Comparison of ENCODE assay signal across 12 cellular contexts in the genomic region with DNA sequence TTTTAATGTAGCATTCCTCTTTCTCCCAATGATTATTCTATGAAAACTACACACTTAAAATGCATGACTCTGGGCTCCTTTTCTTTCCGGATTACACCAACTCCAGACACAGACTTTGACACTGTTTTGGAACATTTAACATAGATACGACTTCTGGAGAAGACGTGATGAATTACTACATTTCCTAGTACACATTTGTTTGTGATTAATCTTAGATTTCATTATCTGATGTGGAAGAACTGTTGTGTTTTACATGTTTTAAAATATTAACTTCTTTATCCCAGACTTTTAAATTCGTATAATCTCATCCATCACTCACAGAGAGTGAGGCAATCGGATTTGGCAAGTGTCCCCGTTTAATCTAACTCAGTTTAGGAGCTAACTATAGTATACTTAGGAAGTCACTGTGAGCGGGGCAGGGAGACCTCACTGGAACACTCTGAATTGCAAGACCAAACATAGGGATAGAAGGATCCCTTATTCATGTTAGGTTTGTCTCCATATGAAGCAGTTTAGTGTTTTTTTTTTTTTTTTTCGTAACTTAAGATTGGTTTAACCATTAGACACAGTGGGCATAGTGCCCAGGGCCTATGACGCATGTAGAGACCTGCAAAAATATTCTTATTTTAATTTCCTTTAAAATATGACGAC.
DNase-seq lines count a peak whose midpoint lies in the region; ATAC-seq, FAIRE-seq and TF ChIP-seq lines count a peak whose summit lies in the region.
"Had no signal": no experiment of that assay in that cellular context is flagged by ENCODE, and none has a peak within 500 bp of the region (broad histone marks: within the 10 kb centered on the region; RNA-seq: fewer than 3 reads in every experiment).

No MANE protein-coding gene starts in this region.

- no peaks in the 10 kb centered on the region for H3K4me1 ChIP-seq in colonic mucosa
- H3K4me1 ChIP-seq in kidney (ENCODE audit: control insufficient read depth in 1 of 2, insufficient read depth in 1 of 2, low read depth in 1 of 2, low read length in 2 of 2) = peaks cover 0 to 11% of the 10 kb centered on the region in 2 donors
- H3K4me1 ChIP-seq in stomach smooth muscle (ENCODE audit: control insufficient read depth, insufficient read depth, low read length) = peaks cover 7% of the 10 kb centered on the region

- no peaks in the 10 kb centered on the region for H3K9me3 Mint-ChIP-seq in HFFc6

- H3K36me3 Mint-ChIP-seq in HFFc6 (ENCODE audit: low read depth) = no peaks in the 10 kb centered on the region
- H3K36me3 Mint-ChIP-seq: CD8-positive, alpha-beta memory T cell had no signal

- peak overlapping the region; percentile 42 for H3K27ac Mint-ChIP-seq in HFFc6
- H3K27ac Mint-ChIP-seq: CD8-positive, alpha-beta memory T cell had no signal

- H3K9me3 ChIP-seq in colonic mucosa (no peaks in the 10 kb centered on the region), kidney (ENCODE audit: control insufficient read depth in 1 of 2, low read length in 2 of 2) (no peaks in the 10 kb centered on the region), stomach smooth muscle (ENCODE audit: control insufficient read depth in 2 of 2, low read length in 2 of 2) (no peaks in the 10 kb centered on the region)

- H3K27ac ChIP-seq in colonic mucosa = peak overlapping the region; percentile 36
- peak overlapping the region; percentile 28 to 68 for H3K27ac ChIP-seq in kidney (ENCODE audit: low read depth in 2 of 2, low read length in 2 of 2)
- H3K27ac ChIP-seq in stomach smooth muscle (ENCODE audit: low read length) = peak overlapping the region; percentile 2

- intact Hi-C loops in colonic mucosa (cut with DNase I) (no loop called here), kidney (cut with DNase I) (no loop called here)

- no peaks in the 10 kb centered on the region; the same call in 1 of the 2 replicates for H3K27me3 Mint-ChIP-seq in HFFc6 (ENCODE audit: insufficient read depth)
- H3K27me3 Mint-ChIP-seq: CD8-positive, alpha-beta memory T cell had no signal

- no peak for ATAC-seq in GM21367 (IDR thresholded peaks at IDR 0.05; ENCODE audit: unreplicated experiment)

- FAIRE-seq in kidney (lab: Jason Lieb, UNC) = no peak

- H3K4me3 Mint-ChIP-seq in HFFc6 = peak overlapping the region; percentile 57
- H3K4me3 Mint-ChIP-seq: CD8-positive, alpha-beta memory T cell had no signal

- H3K27me3 ChIP-seq in colonic mucosa (no peaks in the 10 kb centered on the region), stomach smooth muscle (ENCODE audit: control insufficient read depth in 1 of 2, insufficient read depth in 2 of 2, low read length in 2 of 2) (no peaks in the 10 kb centered on the region)

- H3K9ac ChIP-seq in colonic mucosa (ENCODE audit: low read depth in 2 of 2, low read length in 2 of 2) (no peak overlapping the region), kidney (ENCODE audit: low read length in 2 of 2) (no peak overlapping the region), stomach smooth muscle (ENCODE audit: low read length in 2 of 2) (no peak overlapping the region)

- TF ChIP-seq CTCF in HFFc6 (IDR thresholded peaks at IDR 0.05) = no peak
- TF ChIP-seq CTCF in colonic mucosa (IDR thresholded peaks at IDR 0.05) = no peak
- no peak for TF ChIP-seq CTCF in kidney (IDR thresholded peaks at IDR 0.05; ENCODE audit: borderline replicate concordance, extremely low read depth, insufficient read depth)

- DNase-seq in HFFc6 (no peak), colonic mucosa (peak; percentile 52), kidney (no peak), epidermal melanocyte (ENCODE audit: insufficient read length, low spot score) (no peak), NCI-H2029 treated with DMSO at 0.1 percent for 48 hours (lab: John Stamatoyannopoulos, UW) (no peak), RPMI8226 (no peak)
- DNase-seq: activated CD4-positive, alpha-beta T cell treated with anti-CD3 and anti-CD28 coated beads, Interleukin-2, amount 50 U/mL, for 4 hours; activated naive CD4-positive, alpha-beta T cell treated with Interleukin-2 at 50 U/mL for 16 hours; CD8-positive, alpha-beta memory T cell; T-helper 1 cell had no signal

- peaks cover 29% of the 10 kb centered on the region for H3K4me1 Mint-ChIP-seq in HFFc6 (ENCODE audit: low read depth)
- H3K4me1 Mint-ChIP-seq: CD8-positive, alpha-beta memory T cell had no signal

- H3K4me3 ChIP-seq in colonic mucosa = no peak overlapping the region
- peak overlapping the region; percentile 20 to 37 for H3K4me3 ChIP-seq in kidney (ENCODE audit: low read length in 2 of 2)
- peak overlapping the region in 1 of 2 donors; percentile 3 for H3K4me3 ChIP-seq in stomach smooth muscle (ENCODE audit: low read length in 2 of 2)

- H3K36me3 ChIP-seq in colonic mucosa (no peaks in the 10 kb centered on the region), kidney (ENCODE audit: control insufficient read depth in 1 of 2, insufficient read depth in 2 of 2, low read length in 2 of 2) (no peaks in the 10 kb centered on the region), stomach smooth muscle (ENCODE audit: control insufficient read depth in 2 of 2, insufficient read depth in 2 of 2, low read length in 2 of 2) (no peaks in the 10 kb centered on the region)
